ENCODE assay signal across 7 cellular contexts in genomic region chr10:51341745-51342144, GRCh38.
DNase-seq lines count a peak whose midpoint lies in the region; ATAC-seq and TF ChIP-seq lines count a peak whose summit lies in the region.
"Not testable (repeated sequence)": the region's sequence is repeated elsewhere in the genome, so short reads cannot be mapped to it uniquely, and the experiment has no call there.

No MANE protein-coding gene starts in this region.

- H3K9ac ChIP-seq in PC-3 (ENCODE audit: low read length): not testable (repeated sequence)

- H3K4me1 Mint-ChIP-seq in CD8-positive, alpha-beta T cell (ENCODE audit: low read depth); activated CD8-positive, alpha-beta T cell treated with anti-CD3 and anti-CD28 coated beads for 36 hours (ENCODE audit: low read depth); activated naive CD4-positive, alpha-beta T cell treated with anti-CD3 and anti-CD28 coated beads, Interleukin-2, amount 50 U/mL, for 24 hours; stimulated activated effector memory CD8-positive, alpha-beta T cell treated with anti-CD3 and anti-CD28 coated beads, Interleukin-12 subunit alpha, Interleukin-12 subunit beta, amount 100 ng/mL, for 72 hours: not testable (repeated sequence)
- H3K4me1 Mint-ChIP-seq in central memory CD8-positive, alpha-beta T cell: peaks cover 21% of the 10 kb centered on the region
- H3K4me1 Mint-ChIP-seq in natural killer cell: peaks cover 34 to 35% of the 10 kb centered on the region in 2 donors

- DNase-seq in CD8-positive, alpha-beta T cell; PC-3; activated CD8-positive, alpha-beta T cell treated with anti-CD3 and anti-CD28 coated beads for 36 hours; central memory CD8-positive, alpha-beta T cell (ENCODE audit: low spot score in 2 of 2); natural killer cell; stimulated activated effector memory CD8-positive, alpha-beta T cell treated with anti-CD3 and anti-CD28 coated beads, Interleukin-12 subunit alpha, Interleukin-12 subunit beta, amount 100 ng/mL, for 72 hours (ENCODE audit: low spot score in 2 of 2): not testable (repeated sequence)

- not testable (repeated sequence) for H3K79me2 ChIP-seq in PC-3 (ENCODE audit: low read length)

- H3K4me3 Mint-ChIP-seq in CD8-positive, alpha-beta T cell; activated CD8-positive, alpha-beta T cell treated with anti-CD3 and anti-CD28 coated beads for 36 hours; activated naive CD4-positive, alpha-beta T cell treated with anti-CD3 and anti-CD28 coated beads, Interleukin-2, amount 50 U/mL, for 24 hours; stimulated activated effector memory CD8-positive, alpha-beta T cell treated with anti-CD3 and anti-CD28 coated beads, Interleukin-12 subunit alpha, Interleukin-12 subunit beta, amount 100 ng/mL, for 72 hours: not testable (repeated sequence)
- peak overlapping the region; percentile 35 for H3K4me3 Mint-ChIP-seq in central memory CD8-positive, alpha-beta T cell
- H3K4me3 Mint-ChIP-seq in natural killer cell: peak overlapping the region; percentile 69

- intact Hi-C loops in CD8-positive, alpha-beta T cell (cut with DNase I, micrococcal nuclease); activated CD8-positive, alpha-beta T cell treated with anti-CD3 and anti-CD28 coated beads for 36 hours (cut with micrococcal nuclease); natural killer cell (cut with micrococcal nuclease): not testable (repeated sequence)
- intact Hi-C loops in PC-3 (cut with micrococcal nuclease): loop anchor here (1.0 to 2.0 kb wide), 4 partner anchors 29 to 268 kb away; no protein-coding TSS in a partner anchor

- TF ChIP-seq CTCF in CD8-positive, alpha-beta T cell (IDR thresholded peaks at IDR 0.05); PC-3 (conservative IDR thresholded peaks at IDR 0.05; ENCODE audit: low read depth, low read length); activated CD8-positive, alpha-beta T cell treated with anti-CD3 and anti-CD28 coated beads for 36 hours (IDR thresholded peaks at IDR 0.05); natural killer cell (IDR thresholded peaks at IDR 0.05): not testable (repeated sequence)

- H3K27me3 ChIP-seq in CD8-positive, alpha-beta T cell (ENCODE audit: insufficient read depth, low read length); PC-3 (ENCODE audit: low read length): not testable (repeated sequence)

- CTCF ChIA-PET in CD8-positive, alpha-beta T cell (lab: Charles Lee); PC-3 (lab: Charles Lee); activated CD8-positive, alpha-beta T cell treated with anti-CD3 and anti-CD28 coated beads for 36 hours (lab: Charles Lee): not testable (repeated sequence)

- not testable (repeated sequence) for H3K9me2 ChIP-seq in PC-3 (replicated peaks; ENCODE audit: low read length)

- H3K27ac ChIP-seq in CD8-positive, alpha-beta T cell (ENCODE audit: low read depth, low read length): not testable (repeated sequence)
- peak overlapping the region; percentile 4 for H3K27ac ChIP-seq in PC-3 (ENCODE audit: low read length)

- not testable (repeated sequence) for H3K4me3 ChIP-seq in CD8-positive, alpha-beta T cell (ENCODE audit: low read depth, low read length); PC-3 (ENCODE audit: low read length)

- H3K9me3 Mint-ChIP-seq in CD8-positive, alpha-beta T cell; activated CD8-positive, alpha-beta T cell treated with anti-CD3 and anti-CD28 coated beads for 36 hours; activated naive CD4-positive, alpha-beta T cell treated with anti-CD3 and anti-CD28 coated beads, Interleukin-2, amount 50 U/mL, for 24 hours; central memory CD8-positive, alpha-beta T cell; natural killer cell; stimulated activated effector memory CD8-positive, alpha-beta T cell treated with anti-CD3 and anti-CD28 coated beads, Interleukin-12 subunit alpha, Interleukin-12 subunit beta, amount 100 ng/mL, for 72 hours: not testable (repeated sequence)

- H2AFZ ChIP-seq in PC-3 (ENCODE audit: low read length): not testable (repeated sequence)

- POLR2A ChIA-PET in CD8-positive, alpha-beta T cell (lab: Charles Lee); activated CD8-positive, alpha-beta T cell treated with anti-CD3 and anti-CD28 coated beads for 36 hours (lab: Charles Lee): not testable (repeated sequence)
- POLR2A ChIA-PET in PC-3 (lab: Charles Lee; ENCODE audit: unreplicated experiment): interaction anchor here (0.6 kb wide), 1 partner anchor 538 kb away, joined by 3 read pairs; no protein-coding TSS in a partner anchor

- H3K9me3 ChIP-seq in CD8-positive, alpha-beta T cell (ENCODE audit: low read length); PC-3 (ENCODE audit: low read length): not testable (repeated sequence)

- not testable (repeated sequence) for H3K36me3 ChIP-seq in CD8-positive, alpha-beta T cell (ENCODE audit: insufficient read depth, low read length); PC-3 (ENCODE audit: low read depth, low read length)

- H4K20me1 ChIP-seq in PC-3 (ENCODE audit: low read length): not testable (repeated sequence)

- not testable (repeated sequence) for BruUV-seq in PC-3 (replicated peaks; lab: Mats Ljungman, UMichigan)

- H3K27ac Mint-ChIP-seq in CD8-positive, alpha-beta T cell: peak overlapping the region; percentile 37
- H3K27ac Mint-ChIP-seq in activated CD8-positive, alpha-beta T cell treated with anti-CD3 and anti-CD28 coated beads for 36 hours: peak overlapping the region; percentile 18
- H3K27ac Mint-ChIP-seq in activated naive CD4-positive, alpha-beta T cell treated with anti-CD3 and anti-CD28 coated beads, Interleukin-2, amount 50 U/mL, for 24 hours: peak overlapping the region; percentile 13
- H3K27ac Mint-ChIP-seq in central memory CD8-positive, alpha-beta T cell (ENCODE audit: low read depth): peak overlapping the region; percentile 81
- peak overlapping the region; percentile 89 to 95 for H3K27ac Mint-ChIP-seq in natural killer cell
- peak overlapping the region; percentile 76 for H3K27ac Mint-ChIP-seq in stimulated activated effector memory CD8-positive, alpha-beta T cell treated with anti-CD3 and anti-CD28 coated beads, Interleukin-12 subunit alpha, Interleukin-12 subunit beta, amount 100 ng/mL, for 72 hours

- not testable (repeated sequence) for H3K36me3 Mint-ChIP-seq in CD8-positive, alpha-beta T cell; activated CD8-positive, alpha-beta T cell treated with anti-CD3 and anti-CD28 coated beads for 36 hours (ENCODE audit: low read depth); activated naive CD4-positive, alpha-beta T cell treated with anti-CD3 and anti-CD28 coated beads, Interleukin-2, amount 50 U/mL, for 24 hours; central memory CD8-positive, alpha-beta T cell (ENCODE audit: insufficient read depth); stimulated activated effector memory CD8-positive, alpha-beta T cell treated with anti-CD3 and anti-CD28 coated beads, Interleukin-12 subunit alpha, Interleukin-12 subunit beta, amount 100 ng/mL, for 72 hours
- H3K36me3 Mint-ChIP-seq in natural killer cell: peaks cover 23% of the 10 kb centered on the region

- H3K4me1 ChIP-seq in CD8-positive, alpha-beta T cell (ENCODE audit: insufficient read depth, low read length): not testable (repeated sequence)
- H3K4me1 ChIP-seq in PC-3 (ENCODE audit: insufficient read depth, low read length): peaks cover 15% of the 10 kb centered on the region

- H3K27me3 Mint-ChIP-seq in CD8-positive, alpha-beta T cell (ENCODE audit: low read depth); activated CD8-positive, alpha-beta T cell treated with anti-CD3 and anti-CD28 coated beads for 36 hours; activated naive CD4-positive, alpha-beta T cell treated with anti-CD3 and anti-CD28 coated beads, Interleukin-2, amount 50 U/mL, for 24 hours; central memory CD8-positive, alpha-beta T cell; natural killer cell (ENCODE audit: low read depth in 2 of 2): not testable (repeated sequence)

- not testable (repeated sequence) for H3F3A ChIP-seq in PC-3 (ENCODE audit: low read length, unreplicated experiment)

- not testable (repeated sequence) for ATAC-seq in CD8-positive, alpha-beta T cell; PC-3; activated CD8-positive, alpha-beta T cell treated with anti-CD3 and anti-CD28 coated beads for 36 hours; central memory CD8-positive, alpha-beta T cell (replicated peaks; ENCODE audit: extremely low read depth, poor library complexity, severe bottlenecking)
- ATAC-seq in natural killer cell: peak; percentile 27 to 68 (median 55)
- ATAC-seq in stimulated activated effector memory CD8-positive, alpha-beta T cell treated with anti-CD3 and anti-CD28 coated beads, Interleukin-12 subunit alpha, Interleukin-12 subunit beta, amount 100 ng/mL, for 72 hours: peak; percentile 49

- peak overlapping the region; percentile 37; the same call in 1 of the 2 replicates for H3K4me2 ChIP-seq in PC-3 (ENCODE audit: low read length)

Comparison
In these comparisons a context has a peak if more than half of its experiments do, and no peak if none do; other contexts are left out.
1. H3K27ac Mint-ChIP-seq: peak in every context shown above with its lines; median percentile 92 in natural killer cell; 81 in central memory CD8-positive, alpha-beta T cell; 76 in stimulated activated effector memory CD8-positive, alpha-beta T cell treated with anti-CD3 and anti-CD28 coated beads, Interleukin-12 subunit alpha, Interleukin-12 subunit beta, amount 100 ng/mL, for 72 hours; 37 in CD8-positive, alpha-beta T cell; 18 in activated CD8-positive, alpha-beta T cell treated with anti-CD3 and anti-CD28 coated beads for 36 hours; 13 in activated naive CD4-positive, alpha-beta T cell treated with anti-CD3 and anti-CD28 coated beads, Interleukin-2, amount 50 U/mL, for 24 hours.